In the genomic region with DNA sequence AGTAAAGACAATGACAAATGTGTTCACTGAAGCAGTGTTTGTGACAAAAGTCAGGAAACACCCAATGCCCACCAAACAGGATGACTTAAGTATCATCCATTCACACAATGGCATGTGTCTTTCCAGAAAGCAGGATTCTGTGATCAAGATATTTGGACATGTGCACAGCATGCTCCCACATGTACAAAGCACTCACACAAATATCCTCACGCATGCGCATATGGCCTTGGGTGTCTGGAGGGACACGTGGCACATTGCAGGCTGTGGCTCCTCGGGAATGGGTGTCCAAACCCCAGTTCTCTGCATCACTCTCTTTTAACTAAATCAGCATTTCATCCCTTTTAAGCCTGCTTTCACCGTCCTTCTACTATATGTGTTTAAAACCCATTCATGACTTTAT, we compare ENCODE assay signal across 18 cellular contexts.
DNase-seq lines count a peak whose midpoint lies in the region; ATAC-seq and TF ChIP-seq lines count a peak whose summit lies in the region.
"Had no signal": no experiment of that assay in that cellular context is flagged by ENCODE, and none has a peak within 500 bp of the region (broad histone marks: within the 10 kb centered on the region; RNA-seq: fewer than 3 reads in every experiment).

No MANE protein-coding gene starts in this region.

- H3K36me3 ChIP-seq in esophagus squamous epithelium = no peaks in the 10 kb centered on the region
- H3K36me3 ChIP-seq in smooth muscle cell (ENCODE audit: low read depth) = no peaks in the 10 kb centered on the region
- no peaks in the 10 kb centered on the region for H3K36me3 ChIP-seq in body of pancreas (replicated peaks in 1 of 2; ENCODE audit: insufficient read depth in 1 of 2, low read depth in 2 of 2)

- peak overlapping the region; percentile 1 for H3K27ac Mint-ChIP-seq in activated CD4-positive, alpha-beta T cell treated with anti-CD3 and anti-CD28 coated beads for 36 hours
- H3K27ac Mint-ChIP-seq: activated CD8-positive, alpha-beta T cell treated with anti-CD3 and anti-CD28 coated beads for 36 hours; CD8-positive, alpha-beta T cell; mesothelial cell of epicardium; stimulated activated naive CD8-positive, alpha-beta T cell treated with anti-CD3 and anti-CD28 coated beads, Interleukin-15, amount 100 ng/mL, for 72 hours had no signal

- WGBS in esophagus squamous epithelium, 2 donors = 39 to 52% methylated on average over 5 of the region's 5 CpGs
- 43% methylated on average over 5 of the region's 5 CpGs for WGBS in smooth muscle cell (ENCODE audit: low lambda C conversion rate)
- WGBS in body of pancreas, 2 donors = 82 to 84% methylated on average over 5 of the region's 5 CpGs

- H4K20me1 ChIP-seq in smooth muscle cell (ENCODE audit: low read depth) = no peaks in the 10 kb centered on the region

- H3K27me3 Mint-ChIP-seq in activated CD4-positive, alpha-beta T cell treated with anti-CD3 and anti-CD28 coated beads for 36 hours = no peaks in the 10 kb centered on the region
- H3K27me3 Mint-ChIP-seq: activated CD8-positive, alpha-beta T cell treated with anti-CD3 and anti-CD28 coated beads for 36 hours; stimulated activated naive CD8-positive, alpha-beta T cell treated with anti-CD3 and anti-CD28 coated beads, Interleukin-15, amount 100 ng/mL, for 72 hours had no signal

- H3K4me1 ChIP-seq in esophagus squamous epithelium (peaks cover 13 to 37% (median 20%) of the 10 kb centered on the region in 3 donors), smooth muscle cell (ENCODE audit: low read depth) (peaks cover 11% of the 10 kb centered on the region), body of pancreas (no peaks in the 10 kb centered on the region)

- DNase-seq in activated CD4-positive, alpha-beta T cell treated with anti-CD3 and anti-CD28 coated beads for 36 hours = no peak
- no peak for DNase-seq in activated CD4-positive, alpha-beta T cell treated with anti-CD3 and anti-CD28 coated beads, Interleukin-2, amount 50 U/mL, for 1 hour
- DNase-seq in RWPE1 (ENCODE audit: low spot score) (peak; percentile 48), esophagus squamous epithelium (lab: John Stamatoyannopoulos, UW) (no peak), smooth muscle cell (lab: John Stamatoyannopoulos, UW; ENCODE audit: unreplicated experiment) (no peak), COLO829 (ENCODE audit: low spot score) (no peak), body of pancreas (no peak)
- DNase-seq: activated CD8-positive, alpha-beta T cell treated with anti-CD3 and anti-CD28 coated beads for 36 hours; anterior cingulate cortex; CD8-positive, alpha-beta T cell; immature natural killer cell; NCI-H1105; occipital lobe; stimulated activated naive CD8-positive, alpha-beta T cell treated with anti-CD3 and anti-CD28 coated beads, Interleukin-15, amount 100 ng/mL, for 72 hours had no signal

- no peaks in the 10 kb centered on the region for H3K79me2 ChIP-seq in smooth muscle cell (ENCODE audit: low read depth)

- POLR2A ChIA-PET in activated CD4-positive, alpha-beta T cell treated with anti-CD3 and anti-CD28 coated beads for 36 hours (lab: Charles Lee) = no interaction called here
- POLR2A ChIA-PET in RWPE1 (lab: Yijun Ruan, JAX; ENCODE audit: low non-redundant PET) = no interaction called here

- H3K4me3 ChIP-seq in esophagus squamous epithelium = no peak overlapping the region
- no peak overlapping the region for H3K4me3 ChIP-seq in smooth muscle cell
- H3K4me3 ChIP-seq in body of pancreas = no peak overlapping the region
- H3K4me3 ChIP-seq: SK-N-MC had no signal

- TF ChIP-seq CTCF in RWPE1 (conservative IDR thresholded peaks at IDR 0.05; ENCODE audit: low read depth) (no peak), esophagus squamous epithelium (IDR thresholded peaks at IDR 0.05) (no peak), smooth muscle cell (IDR thresholded peaks at IDR 0.05; ENCODE audit: borderline replicate concordance, insufficient read depth, poor library complexity, severe bottlenecking) (no peak), body of pancreas (IDR thresholded peaks at IDR 0.05) (no peak)

- peak overlapping the region; percentile 34 for H3K4me2 ChIP-seq in smooth muscle cell

- H2AFZ ChIP-seq in smooth muscle cell (ENCODE audit: low read depth) = no peak overlapping the region

- no peak overlapping the region for H3K4me3 Mint-ChIP-seq in activated CD4-positive, alpha-beta T cell treated with anti-CD3 and anti-CD28 coated beads for 36 hours
- H3K4me3 Mint-ChIP-seq: activated CD8-positive, alpha-beta T cell treated with anti-CD3 and anti-CD28 coated beads for 36 hours; CD8-positive, alpha-beta T cell; immature natural killer cell; mesothelial cell of epicardium; stimulated activated naive CD8-positive, alpha-beta T cell treated with anti-CD3 and anti-CD28 coated beads, Interleukin-15, amount 100 ng/mL, for 72 hours had no signal

- H3K9ac ChIP-seq in smooth muscle cell (ENCODE audit: low read depth) = no peak overlapping the region

- intact Hi-C loops in activated CD4-positive, alpha-beta T cell treated with anti-CD3 and anti-CD28 coated beads for 36 hours (cut with DNase I, micrococcal nuclease) = no loop called here
- intact Hi-C loops in esophagus squamous epithelium (cut with DNase I) (no loop called here), body of pancreas (cut with DNase I) (no loop called here)

- TF ChIP-seq POLR2A in esophagus squamous epithelium (IDR thresholded peaks at IDR 0.05) (no peak), body of pancreas (IDR thresholded peaks at IDR 0.05) (no peak)

- CTCF ChIA-PET in activated CD4-positive, alpha-beta T cell treated with anti-CD3 and anti-CD28 coated beads for 36 hours (lab: Charles Lee) = interaction anchor here (1.1 kb wide), 1 partner anchor 91 kb away, joined by 3 read pairs; no protein-coding TSS in a partner anchor
- CTCF ChIA-PET in RWPE1 (lab: Yijun Ruan, JAX) = interaction anchor here (0.7 kb wide), 1 partner anchor 9 kb away, joined by 3 read pairs; no protein-coding TSS in a partner anchor

- peaks cover 4% of the 10 kb centered on the region for H3K9me3 Mint-ChIP-seq in activated CD4-positive, alpha-beta T cell treated with anti-CD3 and anti-CD28 coated beads for 36 hours (ENCODE audit: low read depth)
- H3K9me3 Mint-ChIP-seq: stimulated activated naive CD8-positive, alpha-beta T cell treated with anti-CD3 and anti-CD28 coated beads, Interleukin-15, amount 100 ng/mL, for 72 hours had no signal

- peaks cover 45% of the 10 kb centered on the region for H3K4me1 Mint-ChIP-seq in activated CD4-positive, alpha-beta T cell treated with anti-CD3 and anti-CD28 coated beads for 36 hours
- H3K4me1 Mint-ChIP-seq: mesothelial cell of epicardium had no signal

- no peaks in the 10 kb centered on the region for H3F3A ChIP-seq in smooth muscle cell (ENCODE audit: low read depth)

- H3K9me3 ChIP-seq in esophagus squamous epithelium (no peaks in the 10 kb centered on the region), smooth muscle cell (replicated peaks; ENCODE audit: low read depth) (no peaks in the 10 kb centered on the region), body of pancreas (no peaks in the 10 kb centered on the region)

- ATAC-seq in activated CD4-positive, alpha-beta T cell treated with anti-CD3 and anti-CD28 coated beads for 36 hours = no peak
- ATAC-seq in body of pancreas (no peak), GM18520 (IDR thresholded peaks at IDR 0.05; ENCODE audit: unreplicated experiment) (no peak)
- ATAC-seq: activated CD8-positive, alpha-beta T cell treated with anti-CD3 and anti-CD28 coated beads for 36 hours; CD8-positive, alpha-beta T cell; stimulated activated naive CD8-positive, alpha-beta T cell treated with anti-CD3 and anti-CD28 coated beads, Interleukin-15, amount 100 ng/mL, for 72 hours had no signal

- H3K27ac ChIP-seq in RWPE1 = peak overlapping the region; percentile 89
- peak overlapping the region in 3 of 4 donors; percentile 11 to 67 (median 37) for H3K27ac ChIP-seq in esophagus squamous epithelium
- H3K27ac ChIP-seq in smooth muscle cell (ENCODE audit: low read depth) = peak overlapping the region; percentile 72
- no peak overlapping the region for H3K27ac ChIP-seq in body of pancreas
- H3K27ac ChIP-seq: 22Rv1, SK-N-MC had no signal

- peaks cover 4% of the 10 kb centered on the region for H3K36me3 Mint-ChIP-seq in activated CD4-positive, alpha-beta T cell treated with anti-CD3 and anti-CD28 coated beads for 36 hours (ENCODE audit: low read depth)
- H3K36me3 Mint-ChIP-seq: CD8-positive, alpha-beta T cell; mesothelial cell of epicardium had no signal

- no peaks in the 10 kb centered on the region for H3K27me3 ChIP-seq in esophagus squamous epithelium
- no peaks in the 10 kb centered on the region for H3K27me3 ChIP-seq in smooth muscle cell (ENCODE audit: low read depth)
- no peaks in the 10 kb centered on the region for H3K27me3 ChIP-seq in body of pancreas

Comparison
In these comparisons a context has a peak if more than half of its experiments do, and no peak if none do; other contexts are left out.
1. H3K27ac ChIP-seq: peak in RWPE1 (single experiment), esophagus squamous epithelium (3 of 4) and smooth muscle cell (single experiment); none in body of pancreas (0 of 4).